In the genomic region with DNA sequence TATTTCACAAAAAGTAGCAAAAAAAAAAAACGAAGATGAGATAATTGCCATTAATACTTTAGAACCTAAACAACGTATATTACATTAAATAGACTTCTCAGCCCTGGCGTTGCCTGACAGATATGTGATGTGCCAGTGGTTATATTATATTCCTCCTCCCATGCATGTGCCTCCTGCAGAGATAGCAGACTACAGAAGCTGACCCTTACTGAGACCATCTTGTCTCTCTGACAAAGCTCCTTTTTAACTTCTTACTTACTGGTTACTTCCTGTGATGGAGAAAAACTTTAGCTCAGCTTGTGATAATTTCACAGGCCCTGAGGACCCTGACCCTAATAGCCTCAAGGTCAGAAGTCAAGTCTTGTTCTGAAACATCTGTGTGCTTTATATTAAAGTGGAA, we compare ENCODE assay signal across 15 cellular contexts.
A peak's percentile ranks its signal among the peaks of the same experiment; 100 is the strongest.
DNase-seq lines count a peak whose midpoint lies in the region; ATAC-seq and TF ChIP-seq lines count a peak whose summit lies in the region.
"Had no signal": no experiment of that assay in that cellular context is flagged by ENCODE, and none has a peak within 500 bp of the region (broad histone marks: within the 10 kb centered on the region; RNA-seq: fewer than 3 reads in every experiment).

No MANE protein-coding gene starts in this region.

- H3K9ac ChIP-seq in HUES64 (ENCODE audit: low read depth, low read length), result no peak overlapping the region

- TF ChIP-seq POLR2A in right lobe of liver (IDR thresholded peaks at IDR 0.05), result no peak

- H3K9me3 Mint-ChIP-seq in neural crest cell, result peaks cover 9% of the 10 kb centered on the region

- peak overlapping the region; percentile 79 for H3K4me3 Mint-ChIP-seq in neural crest cell
- H3K4me3 Mint-ChIP-seq: CD4-positive, alpha-beta memory T cell had no signal

- H3K36me3 ChIP-seq in HUES64 (ENCODE audit: insufficient read depth, low read length) (no peaks in the 10 kb centered on the region; the same call in 1 of the 2 replicates), right lobe of liver (no peaks in the 10 kb centered on the region)
- H3K36me3 ChIP-seq: BE2C had no signal

- H3K4me3 ChIP-seq in HUES64 (ENCODE audit: low read length), result no peak overlapping the region
- no peak overlapping the region for H3K4me3 ChIP-seq in right lobe of liver
- H3K4me3 ChIP-seq: A549 had no signal

- 0 out of 2 replicates have a peak overlapping the region, but pooled peaks have one; percentile 9 for H3K27ac ChIP-seq in HUES64 (ENCODE audit: low read depth, low read length)
- no peak overlapping the region for H3K27ac ChIP-seq in right lobe of liver
- H3K27ac ChIP-seq: A549, C4-2B had no signal

- H3K27me3 Mint-ChIP-seq in neural crest cell (ENCODE audit: low read depth), result no peaks in the 10 kb centered on the region
- H3K27me3 Mint-ChIP-seq: CD4-positive, alpha-beta memory T cell had no signal

- no peak for TF ChIP-seq CTCF in neural crest cell (conservative IDR thresholded peaks at IDR 0.05)
- no peak for TF ChIP-seq CTCF in right lobe of liver (IDR thresholded peaks at IDR 0.05)

- intact Hi-C loops in right lobe of liver (cut with DNase I), result no loop called here

- peaks cover 19% of the 10 kb centered on the region for H3K36me3 Mint-ChIP-seq in neural crest cell (ENCODE audit: low read depth)

- H3K9me3 ChIP-seq in HUES64 (ENCODE audit: insufficient read depth, low read depth, low read length) (no peaks in the 10 kb centered on the region), right lobe of liver (no peaks in the 10 kb centered on the region)
- H3K9me3 ChIP-seq: A549, BE2C had no signal

- WGBS in HUES64, result 94% methylated on average over 3 of the region's 3 CpGs
- WGBS in right lobe of liver (ENCODE audit: insufficient coverage, low coverage, low lambda C conversion rate, missing lambda C conversion rate), result 76% methylated on average over 3 of the region's 3 CpGs

- peaks cover 59% of the 10 kb centered on the region for H3K4me1 Mint-ChIP-seq in neural crest cell
- H3K4me1 Mint-ChIP-seq: CD4-positive, alpha-beta memory T cell had no signal

- H3K27me3 ChIP-seq in HUES64 (ENCODE audit: insufficient read depth, low read length) (no peaks in the 10 kb centered on the region), right lobe of liver (no peaks in the 10 kb centered on the region)
- H3K27me3 ChIP-seq: BE2C had no signal

- peak overlapping the region; percentile 9 for H3K27ac Mint-ChIP-seq in neural crest cell (ENCODE audit: unreplicated experiment)
- H3K27ac Mint-ChIP-seq: CD4-positive, alpha-beta memory T cell had no signal

- no peak for ATAC-seq in right lobe of liver
- ATAC-seq in SK-N-SH treated with all-trans-retinoic acid at 6 μM for 48 hours, result no peak
- ATAC-seq: A549 had no signal

- peaks cover 11% of the 10 kb centered on the region for H3K4me1 ChIP-seq in HUES64 (ENCODE audit: insufficient read depth, low read length)
- peaks cover 0 to 3% (median 0%) of the 10 kb centered on the region in 4 donors for H3K4me1 ChIP-seq in right lobe of liver
- H3K4me1 ChIP-seq: A549, BE2C had no signal

- DNase-seq in ecto neural progenitor cell (ENCODE audit: low spot score) (peak; percentile 53), neural crest cell (ENCODE audit: low read depth, low spot score) (peak; percentile 53), right lobe of liver (no peak), D341Med (ENCODE audit: low spot score) (no peak), hippocampal formation (lab: John Stamatoyannopoulos, UW) (no peak)
- DNase-seq: BE2C; CD4-positive, alpha-beta memory T cell; DMS153; DMS79 treated with DMSO at 0.1 percent for 48 hours; EL; IMR-90 had no signal

TF ChIP-seq in SK-N-SH treated with all-trans-retinoic acid at 6 μM for 48 hours, 23 proteins besides CTCF, POLR2A, EP300 and RAD21:
- TF ChIP-seq, protein P1, sequence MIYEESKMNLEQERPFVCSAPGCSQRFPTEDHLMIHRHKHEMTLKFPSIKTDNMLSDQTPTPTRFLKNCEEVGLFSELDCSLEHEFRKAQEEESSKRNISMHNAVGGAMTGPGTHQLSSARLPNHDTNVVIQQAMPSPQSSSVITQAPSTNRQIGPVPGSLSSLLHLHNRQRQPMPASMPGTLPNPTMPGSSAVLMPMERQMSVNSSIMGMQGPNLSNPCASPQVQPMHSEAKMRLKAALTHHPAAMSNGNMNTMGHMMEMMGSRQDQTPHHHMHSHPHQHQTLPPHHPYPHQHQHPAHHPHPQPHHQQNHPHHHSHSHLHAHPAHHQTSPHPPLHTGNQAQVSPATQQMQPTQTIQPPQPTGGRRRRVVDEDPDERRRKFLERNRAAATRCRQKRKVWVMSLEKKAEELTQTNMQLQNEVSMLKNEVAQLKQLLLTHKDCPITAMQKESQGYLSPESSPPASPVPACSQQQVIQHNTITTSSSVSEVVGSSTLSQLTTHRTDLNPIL (CRISPR knock-in tag; IDR thresholded peaks at IDR 0.05; ENCODE audit: low read depth), result no peak
- TF ChIP-seq ZNF8 (CRISPR knock-in tag; IDR thresholded peaks at IDR 0.05), result no peak
- no peak for TF ChIP-seq ISL1 (CRISPR knock-in tag; IDR thresholded peaks at IDR 0.05)
- TF ChIP-seq TCF4 (CRISPR knock-in tag; IDR thresholded peaks at IDR 0.05; ENCODE audit: borderline replicate concordance), result no peak
- no peak for TF ChIP-seq ZFP3 (CRISPR knock-in tag; IDR thresholded peaks at IDR 0.05)
- TF ChIP-seq ZC3H10 (CRISPR knock-in tag; IDR thresholded peaks at IDR 0.05), result no peak
- TF ChIP-seq BACH2 (CRISPR knock-in tag; IDR thresholded peaks at IDR 0.05; ENCODE audit: borderline replicate concordance), result no peak
- no peak for TF ChIP-seq ZNF565 (CRISPR knock-in tag; conservative IDR thresholded peaks at IDR 0.05; ENCODE audit: low read depth)
- no peak for TF ChIP-seq ZNF70 (CRISPR knock-in tag; IDR thresholded peaks at IDR 0.05)
- TF ChIP-seq ARNTL (CRISPR knock-in tag; IDR thresholded peaks at IDR 0.05; ENCODE audit: borderline replicate concordance, low read depth), result no peak
- TF ChIP-seq, protein P2, sequence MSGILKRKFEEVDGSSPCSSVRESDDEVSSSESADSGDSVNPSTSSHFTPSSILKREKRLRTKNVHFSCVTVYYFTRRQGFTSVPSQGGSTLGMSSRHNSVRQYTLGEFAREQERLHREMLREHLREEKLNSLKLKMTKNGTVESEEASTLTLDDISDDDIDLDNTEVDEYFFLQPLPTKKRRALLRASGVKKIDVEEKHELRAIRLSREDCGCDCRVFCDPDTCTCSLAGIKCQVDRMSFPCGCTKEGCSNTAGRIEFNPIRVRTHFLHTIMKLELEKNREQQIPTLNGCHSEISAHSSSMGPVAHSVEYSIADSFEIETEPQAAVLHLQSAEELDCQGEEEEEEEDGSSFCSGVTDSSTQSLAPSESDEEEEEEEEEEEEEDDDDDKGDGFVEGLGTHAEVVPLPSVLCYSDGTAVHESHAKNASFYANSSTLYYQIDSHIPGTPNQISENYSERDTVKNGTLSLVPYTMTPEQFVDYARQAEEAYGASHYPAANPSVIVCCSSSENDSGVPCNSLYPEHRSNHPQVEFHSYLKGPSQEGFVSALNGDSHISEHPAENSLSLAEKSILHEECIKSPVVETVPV (CRISPR knock-in tag; IDR thresholded peaks at IDR 0.05), result no peak
- no peak for TF ChIP-seq ZFP30 (CRISPR knock-in tag; IDR thresholded peaks at IDR 0.05)
- no peak for TF ChIP-seq CSDC2 (CRISPR knock-in tag; IDR thresholded peaks at IDR 0.05)
- no peak for TF ChIP-seq PPARA (CRISPR knock-in tag; IDR thresholded peaks at IDR 0.05; ENCODE audit: borderline replicate concordance)
- no peak for TF ChIP-seq ESRRG (CRISPR knock-in tag; IDR thresholded peaks at IDR 0.05)
- TF ChIP-seq OSR1 (CRISPR knock-in tag; IDR thresholded peaks at IDR 0.05), result no peak
- no peak for TF ChIP-seq SNAI2 (CRISPR knock-in tag; IDR thresholded peaks at IDR 0.05)
- TF ChIP-seq, protein P3, sequence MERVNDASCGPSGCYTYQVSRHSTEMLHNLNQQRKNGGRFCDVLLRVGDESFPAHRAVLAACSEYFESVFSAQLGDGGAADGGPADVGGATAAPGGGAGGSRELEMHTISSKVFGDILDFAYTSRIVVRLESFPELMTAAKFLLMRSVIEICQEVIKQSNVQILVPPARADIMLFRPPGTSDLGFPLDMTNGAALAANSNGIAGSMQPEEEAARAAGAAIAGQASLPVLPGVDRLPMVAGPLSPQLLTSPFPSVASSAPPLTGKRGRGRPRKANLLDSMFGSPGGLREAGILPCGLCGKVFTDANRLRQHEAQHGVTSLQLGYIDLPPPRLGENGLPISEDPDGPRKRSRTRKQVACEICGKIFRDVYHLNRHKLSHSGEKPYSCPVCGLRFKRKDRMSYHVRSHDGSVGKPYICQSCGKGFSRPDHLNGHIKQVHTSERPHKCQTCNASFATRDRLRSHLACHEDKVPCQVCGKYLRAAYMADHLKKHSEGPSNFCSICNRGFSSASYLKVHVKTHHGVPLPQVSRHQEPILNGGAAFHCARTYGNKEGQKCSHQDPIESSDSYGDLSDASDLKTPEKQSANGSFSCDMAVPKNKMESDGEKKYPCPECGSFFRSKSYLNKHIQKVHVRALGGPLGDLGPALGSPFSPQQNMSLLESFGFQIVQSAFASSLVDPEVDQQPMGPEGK (CRISPR knock-in tag; IDR thresholded peaks at IDR 0.05; ENCODE audit: borderline replicate concordance), result no peak

Comparison
In these comparisons a context has a peak if more than half of its experiments do, and no peak if none do; other contexts are left out.
1. DNase-seq: peak in ecto neural progenitor cell (single experiment) and neural crest cell (single experiment); none in right lobe of liver (0 of 3), D341Med (single experiment) and hippocampal formation (0 of 2).